22 cellular contexts compared by ENCODE assay signal in the genomic region with DNA sequence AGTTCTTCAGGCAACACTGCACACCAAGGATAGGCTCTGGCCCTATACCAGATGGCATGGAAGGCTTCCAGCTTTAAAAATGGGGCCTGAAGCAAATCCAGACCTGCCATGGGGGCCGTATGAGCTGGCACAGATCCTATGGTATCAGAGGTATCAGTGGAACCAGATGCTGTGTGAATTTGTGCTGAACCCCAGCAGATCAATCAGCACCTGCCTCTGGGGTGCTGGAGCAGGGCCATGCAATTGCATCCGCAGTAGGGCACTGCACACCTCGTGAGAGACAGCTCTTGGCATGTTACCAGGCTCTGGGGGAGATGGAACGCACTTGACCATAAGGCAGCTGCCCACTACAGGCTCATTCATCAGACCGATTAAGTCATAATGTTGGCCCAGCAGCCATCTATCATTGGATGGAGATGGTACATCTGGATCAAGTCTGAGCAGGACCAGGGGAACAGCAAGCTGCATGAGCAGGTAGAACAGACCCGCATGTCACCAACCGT.
"Had no signal": no experiment of that assay in that cellular context is flagged by ENCODE, and none has a peak within 500 bp of the region (broad histone marks: within the 10 kb centered on the region; RNA-seq: fewer than 3 reads in every experiment).

No MANE protein-coding gene starts in this region.

- H3K4me1 Mint-ChIP-seq: activated B cell treated with CpG ODN at 0.5 μM for 24 hours; activated CD4-positive, alpha-beta T cell treated with anti-CD3 and anti-CD28 coated beads, Interleukin-2, amount 10 ng/mL, durations not matched to agents 7 days and 5 days; activated naive CD8-positive, alpha-beta T cell treated with anti-CD3 and anti-CD28 coated beads for 36 hours had no signal

- H3K27me3 Mint-ChIP-seq: progenitor cell of endocrine pancreas had no signal

- H3K4me3 Mint-ChIP-seq: activated B cell treated with CpG ODN at 0.5 μM for 24 hours; activated CD4-positive, alpha-beta T cell treated with anti-CD3 and anti-CD28 coated beads, Interleukin-2, amount 10 ng/mL, durations not matched to agents 7 days and 5 days; activated naive CD8-positive, alpha-beta T cell treated with anti-CD3 and anti-CD28 coated beads for 36 hours; nephron had no signal

- H3K36me3 Mint-ChIP-seq: activated naive CD8-positive, alpha-beta T cell treated with anti-CD3 and anti-CD28 coated beads for 36 hours had no signal

- ATAC-seq: body of pancreas, foreskin keratinocyte had no signal

- H3K27ac Mint-ChIP-seq: activated B cell treated with CpG ODN at 0.5 μM for 24 hours; activated CD4-positive, alpha-beta T cell treated with anti-CD3 and anti-CD28 coated beads, Interleukin-2, amount 10 ng/mL, durations not matched to agents 7 days and 5 days; activated naive CD8-positive, alpha-beta T cell treated with anti-CD3 and anti-CD28 coated beads for 36 hours; nephron; progenitor cell of endocrine pancreas had no signal

- DNase-seq: activated B cell treated with CpG ODN at 0.5 μM for 24 hours; activated CD4-positive, alpha-beta T cell treated with anti-CD3 and anti-CD28 coated beads, Interleukin-2, amount 10 ng/mL, durations not matched to agents 7 days and 5 days; activated CD8-positive, alpha-beta memory T cell treated with anti-CD3 and anti-CD28 coated beads, Interleukin-2, amount 50 U/mL, for 48 hours; activated naive CD8-positive, alpha-beta T cell treated with anti-CD3 and anti-CD28 coated beads for 36 hours; amygdala; central memory CD4-positive, alpha-beta T cell; cortex of kidney; effector CD4-positive, alpha-beta T cell; foreskin keratinocyte; kidney glomerular epithelial cell; mesenchymal stem cell; nucleus accumbens; right cardiac atrium; small intestine; stimulated activated CD4-positive, alpha-beta T cell treated with anti-CD3 and anti-CD28 coated beads, Interleukin-4, amount 100 ng/mL, for 4 hours; stimulated activated CD8-positive, alpha-beta memory T cell treated with anti-CD3 and anti-CD28 coated beads, Interleukin-4, amount 100 ng/mL, for 48 hours; stimulated activated naive CD4-positive, alpha-beta T cell treated with Interleukin-2 at 50 U/mL for 16 hours; substantia nigra; trophoblast cell had no signal
